ENCODE assay signal across 8 cellular contexts in the genomic region with DNA sequence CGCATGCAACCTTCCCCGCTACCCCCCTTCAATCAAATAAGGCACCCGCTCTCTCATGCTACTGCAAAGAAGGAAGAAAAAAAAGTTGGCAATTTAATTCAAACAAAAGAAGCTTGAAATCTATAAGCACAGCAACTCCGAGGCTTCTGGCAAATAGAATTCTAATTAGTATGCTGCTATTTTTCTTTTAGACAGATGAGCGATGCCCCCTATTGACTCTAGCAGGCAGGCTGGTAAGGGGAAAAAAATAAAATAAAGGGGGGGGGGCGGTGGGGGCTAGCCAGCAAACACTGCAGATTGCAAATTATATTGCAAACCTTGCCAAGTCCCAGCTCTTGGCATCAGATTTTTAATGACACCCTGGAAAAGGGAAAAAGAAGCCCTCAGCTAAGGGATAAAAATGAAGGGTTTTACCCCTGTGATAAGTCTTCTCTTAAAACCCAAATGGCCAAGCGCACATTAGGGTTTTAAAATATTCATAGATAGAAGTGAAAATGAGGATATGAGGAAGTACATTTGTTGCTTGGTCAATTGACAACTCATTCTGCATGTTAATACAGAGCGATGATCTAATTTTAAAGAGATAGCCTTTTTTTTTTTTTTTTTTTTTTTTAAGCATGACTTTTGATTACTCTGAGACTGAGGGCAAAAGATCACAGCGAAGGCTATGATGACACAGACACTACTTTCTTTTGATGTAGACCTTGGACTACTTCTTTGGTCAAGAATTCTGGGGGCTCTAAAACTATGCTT.
DNase-seq lines count a peak whose midpoint lies in the region; ATAC-seq and TF ChIP-seq lines count a peak whose summit lies in the region.
"Had no signal": no experiment of that assay in that cellular context is flagged by ENCODE, and none has a peak within 500 bp of the region (broad histone marks: within the 10 kb centered on the region; RNA-seq: fewer than 3 reads in every experiment).

No MANE protein-coding gene starts in this region.

- H3K27ac Mint-ChIP-seq in dendritic cell treated with granulocyte-macrophage colony-stimulating factor and Interleukin-4, amounts not matched to agents 40 ng/mL and 50 ng/mL, for 4 days: peak overlapping the region; percentile 81
- H3K27ac Mint-ChIP-seq in stimulated activated naive B cell treated with anti-CD40 and anti-IgM and Interleukin-4, amounts not matched to agents 10 μg/mL and 1 μg/mL and 100 μg/mL, for 72 hours: no peak overlapping the region

- H3K79me2 ChIP-seq in GM23248 (ENCODE audit: insufficient read depth) (no peaks in the 10 kb centered on the region), parathyroid adenoma (no peaks in the 10 kb centered on the region)

- no peak overlapping the region for H3K4me3 Mint-ChIP-seq in dendritic cell treated with granulocyte-macrophage colony-stimulating factor and Interleukin-4, amounts not matched to agents 40 ng/mL and 50 ng/mL, for 4 days
- no peak overlapping the region for H3K4me3 Mint-ChIP-seq in stimulated activated naive B cell treated with anti-CD40 and anti-IgM and Interleukin-4, amounts not matched to agents 10 μg/mL and 1 μg/mL and 100 μg/mL, for 72 hours

- 44 to 46% methylated on average over 9 of the region's 9 CpGs for WGBS in GM23248 (ENCODE audit: low coverage in 1 of 2, low lambda C conversion rate in 2 of 2, missing lambda C conversion rate in 2 of 2), 2 experiments

- H3K9me3 ChIP-seq in GM23248 (ENCODE audit: low read depth) (no peaks in the 10 kb centered on the region), parathyroid adenoma (ENCODE audit: control insufficient read depth, low read length) (no peaks in the 10 kb centered on the region), WERI-Rb-1 (ENCODE audit: severe bottlenecking) (no peaks in the 10 kb centered on the region)

- DNase-seq in GM23248 (peak; percentile 48), NCI-H82 treated with DMSO at 0.1 percent for 48 hours (lab: John Stamatoyannopoulos, UW; ENCODE audit: unreplicated experiment) (peak; percentile 20), WERI-Rb-1 (no peak)
- no peak for DNase-seq in stimulated activated naive B cell treated with anti-CD40 and anti-IgM and Interleukin-4, amounts not matched to agents 10 μg/mL and 1 μg/mL and 100 μg/mL, for 72 hours
- DNase-seq: nucleus accumbens had no signal

- H3K36me3 ChIP-seq in GM23248 (ENCODE audit: low read depth) (no peaks in the 10 kb centered on the region), parathyroid adenoma (ENCODE audit: control insufficient read depth, insufficient read depth, low read length) (no peaks in the 10 kb centered on the region), WERI-Rb-1 (no peaks in the 10 kb centered on the region)

- peaks cover 40% of the 10 kb centered on the region for H3K4me1 Mint-ChIP-seq in dendritic cell treated with granulocyte-macrophage colony-stimulating factor and Interleukin-4, amounts not matched to agents 40 ng/mL and 50 ng/mL, for 4 days (ENCODE audit: low read depth)
- H3K4me1 Mint-ChIP-seq in stimulated activated naive B cell treated with anti-CD40 and anti-IgM and Interleukin-4, amounts not matched to agents 10 μg/mL and 1 μg/mL and 100 μg/mL, for 72 hours: no peaks in the 10 kb centered on the region

- in situ Hi-C loops in GM23248 (cut with MboI): loop anchor here (25.0 kb wide), 1 partner anchor 1324 kb away; no protein-coding TSS in a partner anchor

- TF ChIP-seq CTCF in parathyroid adenoma (IDR thresholded peaks at IDR 0.05) (peak; percentile 5), WERI-Rb-1 (IDR thresholded peaks at IDR 0.05; ENCODE audit: low read depth, low read length) (no peak)

- H3K27ac ChIP-seq in GM23248: no peak overlapping the region
- H3K27ac ChIP-seq in parathyroid adenoma: no peak overlapping the region
- H3K27ac ChIP-seq in WERI-Rb-1: no peak overlapping the region

- no peaks in the 10 kb centered on the region for H3K9me2 ChIP-seq in GM23248 (ENCODE audit: insufficient read depth)

- H3K4me3 ChIP-seq in GM23248 (no peak overlapping the region), parathyroid adenoma (ENCODE audit: low read depth, low read length) (no peak overlapping the region), WERI-Rb-1 (ENCODE audit: low read depth, low read length) (no peak overlapping the region)

- H3K27me3 ChIP-seq in GM23248 (replicated peaks; ENCODE audit: insufficient read depth) (peaks cover 32% of the 10 kb centered on the region), parathyroid adenoma (ENCODE audit: control insufficient read depth, insufficient read depth, low read length) (no peaks in the 10 kb centered on the region), WERI-Rb-1 (ENCODE audit: insufficient read depth, low read depth, severe bottlenecking) (peaks cover 80% of the 10 kb centered on the region)

- no peaks in the 10 kb centered on the region for H3K9me3 Mint-ChIP-seq in dendritic cell treated with granulocyte-macrophage colony-stimulating factor and Interleukin-4, amounts not matched to agents 40 ng/mL and 50 ng/mL, for 4 days
- H3K9me3 Mint-ChIP-seq in stimulated activated naive B cell treated with anti-CD40 and anti-IgM and Interleukin-4, amounts not matched to agents 10 μg/mL and 1 μg/mL and 100 μg/mL, for 72 hours: no peaks in the 10 kb centered on the region

- ATAC-seq in stimulated activated naive B cell treated with anti-CD40 and anti-IgM and Interleukin-4, amounts not matched to agents 10 μg/mL and 1 μg/mL and 100 μg/mL, for 72 hours (replicated peaks): no peak
- ATAC-seq in HG03520 (IDR thresholded peaks at IDR 0.05; ENCODE audit: unreplicated experiment): no peak

- H3K27me3 Mint-ChIP-seq in dendritic cell treated with granulocyte-macrophage colony-stimulating factor and Interleukin-4, amounts not matched to agents 40 ng/mL and 50 ng/mL, for 4 days: peaks cover 16% of the 10 kb centered on the region
- H3K27me3 Mint-ChIP-seq in stimulated activated naive B cell treated with anti-CD40 and anti-IgM and Interleukin-4, amounts not matched to agents 10 μg/mL and 1 μg/mL and 100 μg/mL, for 72 hours: no peaks in the 10 kb centered on the region

- H3K4me1 ChIP-seq in GM23248 (ENCODE audit: insufficient read depth) (no peaks in the 10 kb centered on the region), parathyroid adenoma (no peaks in the 10 kb centered on the region)

- H3F3A ChIP-seq in GM23248 (ENCODE audit: insufficient read depth): no peaks in the 10 kb centered on the region

- intact Hi-C loops in dendritic cell treated with granulocyte-macrophage colony-stimulating factor and Interleukin-4, amounts not matched to agents 40 ng/mL and 50 ng/mL, for 4 days (cut with micrococcal nuclease): loop anchor here (10.0 kb wide), 2 partner anchors 231 to 919 kb away; no protein-coding TSS in a partner anchor

- no peak overlapping the region for H3K9ac ChIP-seq in GM23248
- H3K9ac ChIP-seq in parathyroid adenoma: no peak overlapping the region

- H3K4me2 ChIP-seq in GM23248 (ENCODE audit: unreplicated experiment): no peak overlapping the region
- no peak overlapping the region for H3K4me2 ChIP-seq in parathyroid adenoma (ENCODE audit: low read length)

- H4K20me1 ChIP-seq in GM23248 (ENCODE audit: insufficient read depth): no peaks in the 10 kb centered on the region

- H2AFZ ChIP-seq in GM23248 (no peak overlapping the region), parathyroid adenoma (no peak overlapping the region)

- H3K36me3 Mint-ChIP-seq in dendritic cell treated with granulocyte-macrophage colony-stimulating factor and Interleukin-4, amounts not matched to agents 40 ng/mL and 50 ng/mL, for 4 days (ENCODE audit: low read depth): no peaks in the 10 kb centered on the region
- H3K36me3 Mint-ChIP-seq in stimulated activated naive B cell treated with anti-CD40 and anti-IgM and Interleukin-4, amounts not matched to agents 10 μg/mL and 1 μg/mL and 100 μg/mL, for 72 hours: no peaks in the 10 kb centered on the region

Comparison
In these comparisons a context has a peak if more than half of its experiments do, and no peak if none do; other contexts are left out.
1. DNase-seq: peak in GM23248 (single experiment) and NCI-H82 treated with DMSO at 0.1 percent for 48 hours (single experiment); none in stimulated activated naive B cell treated with anti-CD40 and anti-IgM and Interleukin-4, amounts not matched to agents 10 μg/mL and 1 μg/mL and 100 μg/mL, for 72 hours (single experiment) and WERI-Rb-1 (single experiment).